Comparison of ENCODE assay signal across 19 cellular contexts in genomic region chr19:19133985-19134384, GRCh38. TPM values are rescaled to one million over a fixed set of nuclear protein-coding genes. Genes with fewer than 3 reads are reported as not detected.
"Had no signal": no experiment of that assay in that cellular context is flagged by ENCODE, and none has a peak within 500 bp of the region (broad histone marks: within the 10 kb centered on the region; RNA-seq: fewer than 3 reads in every experiment).

No MANE protein-coding gene starts in this region.

- H3K4me3 ChIP-seq: body of pancreas, breast epithelium, Peyer's patch had no signal

- H3K36me3 ChIP-seq: breast epithelium, Peyer's patch had no signal

- H3K4me3 Mint-ChIP-seq: activated CD8-positive, alpha-beta T cell treated with anti-CD3 and anti-CD28 coated beads for 36 hours; activated naive CD8-positive, alpha-beta T cell; T-cell; T-helper 17 cell had no signal

- H3K27me3 Mint-ChIP-seq: activated B cell treated with CpG ODN at 0.5 μM for 24 hours; activated CD8-positive, alpha-beta T cell treated with anti-CD3 and anti-CD28 coated beads for 36 hours; activated naive CD8-positive, alpha-beta T cell; T-cell; T-helper 17 cell had no signal

- H3K4me1 ChIP-seq: breast epithelium had no signal

- H3K27ac ChIP-seq: body of pancreas, breast epithelium, Peyer's patch, VCaP had no signal

- H3K9me3 Mint-ChIP-seq: activated B cell treated with CpG ODN at 0.5 μM for 24 hours had no signal

- DNase-seq: activated gamma-delta T cell; NCI-H187; NCI-H748 treated with DMSO at 0.1 percent for 48 hours; NK-92 treated with Interleukin-12 subunit alpha and Interleukin-12 subunit beta, amount 100 ng/mL, for 24 hours; PC-3; Peyer's patch; SIG-M5 had no signal

- ATAC-seq: activated CD8-positive, alpha-beta T cell treated with anti-CD3 and anti-CD28 coated beads for 36 hours; body of pancreas; PC-3; SK-N-SH treated with all-trans-retinoic acid at 6 μM for 48 hours had no signal

- H3K27me3 ChIP-seq: body of pancreas, breast epithelium, Peyer's patch had no signal

- H3K27ac Mint-ChIP-seq: activated B cell treated with CpG ODN at 0.5 μM for 24 hours; activated CD8-positive, alpha-beta T cell treated with anti-CD3 and anti-CD28 coated beads for 36 hours; activated naive CD4-positive, alpha-beta T cell treated with anti-CD3 and anti-CD28 coated beads for 36 hours; activated naive CD8-positive, alpha-beta T cell; activated T-helper 2 cell treated with anti-CD3 and anti-CD28 coated beads, Interferon-gamma antibody, Interleukin-2, Interleukin-4, amounts not matched to agents 10 μg/mL and 5 μg/mL and 100 μg/mL, durations not matched to agents 14 hours and 24 hours and 36 hours; T-cell; T-helper 17 cell had no signal

RNA-seq across cellular contexts. Expression of gene MEF2B, which starts 36.1 kb away (rescaled TPM):
- total RNA-seq: body of pancreas, SK-MEL-5 had no signal
